In the genomic region with DNA sequence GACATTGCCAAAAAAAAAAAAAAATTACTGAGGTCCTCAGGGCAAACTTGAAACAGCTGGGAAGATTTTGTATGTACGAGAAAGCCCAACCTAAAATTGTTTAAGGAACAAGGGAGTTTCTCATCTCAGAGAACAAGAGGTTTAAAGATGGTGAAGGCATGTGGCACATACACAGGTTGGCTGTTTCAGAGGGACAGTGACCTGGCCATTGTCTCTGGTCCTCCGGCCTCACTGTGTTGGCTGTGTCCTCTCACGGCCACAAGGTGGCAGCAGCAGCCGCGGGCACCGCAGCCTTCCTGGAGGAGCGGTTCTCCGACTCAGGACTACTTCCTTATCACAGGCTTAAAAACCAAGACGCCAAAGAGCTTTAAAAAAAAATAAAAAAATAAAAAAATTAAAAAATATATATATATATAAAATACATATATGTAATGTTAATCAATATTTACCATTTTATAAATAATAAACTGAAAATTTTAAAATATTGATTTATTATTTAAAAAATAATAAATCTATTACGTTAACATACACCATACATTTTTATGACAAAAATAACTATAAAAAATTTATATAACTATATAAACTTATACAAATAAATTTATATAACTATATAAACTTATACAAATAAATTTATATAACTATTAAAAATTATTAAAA, we compare ENCODE assay signal across 8 cellular contexts. TPM values are rescaled to one million over a fixed set of nuclear protein-coding genes. Genes with fewer than 3 reads are reported as not detected.
DNase-seq lines count a peak whose midpoint lies in the region; ATAC-seq and TF ChIP-seq lines count a peak whose summit lies in the region.

No MANE protein-coding gene starts in this region.

- POLR2A ChIA-PET in CD4-positive, alpha-beta memory T cell (lab: Charles Lee; ENCODE audit: partially characterized antibody): interaction anchor here (0.7 to 1.0 kb wide), 3 partner anchors 347 to 470 kb away, joined by 3 to 5 read pairs (median 5); partner anchors contain the start of gene DYNLT1
- POLR2A ChIA-PET in PC-3 (lab: Charles Lee; ENCODE audit: unreplicated experiment): no interaction called here
- POLR2A ChIA-PET in naive thymus-derived CD4-positive, alpha-beta T cell (lab: Charles Lee): interaction anchor here (0.7 kb wide), 1 partner anchor 448 kb away, joined by 3 read pairs; no protein-coding TSS in a partner anchor

- H3K4me3 ChIP-seq in CD4-positive, alpha-beta memory T cell (ENCODE audit: low read length in 2 of 2): no peak overlapping the region
- no peak overlapping the region for H3K4me3 ChIP-seq in PC-3 (ENCODE audit: low read length)
- no peak overlapping the region for H3K4me3 ChIP-seq in naive thymus-derived CD4-positive, alpha-beta T cell (ENCODE audit: low read length)

- DNase-seq in CD4-positive, alpha-beta memory T cell: peak; percentile 56 to 69 (median 67)
- DNase-seq in HUDEP-2 (lab: John Stamatoyannopoulos, UW; ENCODE audit: unreplicated experiment in 76 of 76): peak in 66 of 76 experiments; percentile 16 to 81 (median 58)
- DNase-seq in PC-3: peak; percentile 82
- peak; percentile 71 for DNase-seq in activated T-cell treated with anti-CD3 and anti-CD28 coated beads for 48 hours (ENCODE audit: low read depth)
- DNase-seq in naive thymus-derived CD4-positive, alpha-beta T cell: peak; percentile 23 to 73 (median 60)
- peak; percentile 29 to 66 (median 56) for DNase-seq in stimulated activated naive CD4-positive, alpha-beta T cell (lab: John Stamatoyannopoulos, UW)

- H3K4me2 ChIP-seq in PC-3 (ENCODE audit: low read length): no peak overlapping the region

- H3K36me3 ChIP-seq in CD4-positive, alpha-beta memory T cell (ENCODE audit: insufficient read depth, low read length): no peaks in the 10 kb centered on the region
- no peaks in the 10 kb centered on the region for H3K36me3 ChIP-seq in PC-3 (ENCODE audit: low read depth, low read length)
- no peaks in the 10 kb centered on the region for H3K36me3 ChIP-seq in naive thymus-derived CD4-positive, alpha-beta T cell (ENCODE audit: control insufficient read depth in 2 of 3, insufficient read depth in 3 of 3, low read length in 3 of 3)

- H3K9me3 Mint-ChIP-seq in CD4-positive, alpha-beta memory T cell: no peaks in the 10 kb centered on the region
- no peaks in the 10 kb centered on the region for H3K9me3 Mint-ChIP-seq in naive thymus-derived CD4-positive, alpha-beta T cell

- ATAC-seq in GM19372 (IDR thresholded peaks at IDR 0.05; ENCODE audit: low read depth, unreplicated experiment) (peak; percentile 86), PC-3 (peak; percentile 98), esophagus mucosa (peak; percentile 83)
- peak; percentile 91 for ATAC-seq in naive thymus-derived CD4-positive, alpha-beta T cell

- no peak overlapping the region for H3K27ac ChIP-seq in CD4-positive, alpha-beta memory T cell (ENCODE audit: low read depth, low read length)
- H3K27ac ChIP-seq in PC-3 (ENCODE audit: low read length): no peak overlapping the region
- no peak overlapping the region for H3K27ac ChIP-seq in naive thymus-derived CD4-positive, alpha-beta T cell (ENCODE audit: low read depth, low read length)

- peak overlapping the region; percentile 58 for H2AFZ ChIP-seq in PC-3 (ENCODE audit: low read length)

- no peak overlapping the region for H3K4me3 Mint-ChIP-seq in CD4-positive, alpha-beta memory T cell
- H3K4me3 Mint-ChIP-seq in naive thymus-derived CD4-positive, alpha-beta T cell: no peak overlapping the region

- H3K4me1 ChIP-seq in CD4-positive, alpha-beta memory T cell (ENCODE audit: insufficient read depth, low read length): no peaks in the 10 kb centered on the region
- H3K4me1 ChIP-seq in PC-3 (ENCODE audit: insufficient read depth, low read length): no peaks in the 10 kb centered on the region
- H3K4me1 ChIP-seq in naive thymus-derived CD4-positive, alpha-beta T cell (ENCODE audit: control insufficient read depth in 2 of 2, insufficient read depth in 2 of 2, low read length in 2 of 2): no peaks in the 10 kb centered on the region

- H3F3A ChIP-seq in PC-3 (ENCODE audit: low read length, unreplicated experiment): no peaks in the 10 kb centered on the region

- no peak overlapping the region for H3K9ac ChIP-seq in PC-3 (ENCODE audit: low read length)

- peaks cover 0 to 4% of the 10 kb centered on the region in 2 donors for H3K9me3 ChIP-seq in CD4-positive, alpha-beta memory T cell (ENCODE audit: control insufficient read depth in 1 of 2, low read length in 2 of 2)
- no peaks in the 10 kb centered on the region for H3K9me3 ChIP-seq in PC-3 (ENCODE audit: low read length)
- no peaks in the 10 kb centered on the region for H3K9me3 ChIP-seq in naive thymus-derived CD4-positive, alpha-beta T cell (ENCODE audit: control insufficient read depth in 2 of 3, low read length in 3 of 3)

- H3K36me3 Mint-ChIP-seq in CD4-positive, alpha-beta memory T cell: no peaks in the 10 kb centered on the region
- H3K36me3 Mint-ChIP-seq in naive thymus-derived CD4-positive, alpha-beta T cell: no peaks in the 10 kb centered on the region

- peak; percentile 74 for TF ChIP-seq CTCF in PC-3 (conservative IDR thresholded peaks at IDR 0.05; ENCODE audit: low read depth, low read length)

- no peaks in the 10 kb centered on the region for H3K79me2 ChIP-seq in PC-3 (ENCODE audit: low read length)

- no peaks in the 10 kb centered on the region for H3K27me3 Mint-ChIP-seq in CD4-positive, alpha-beta memory T cell
- peaks cover 0 to 4% (median 0%) of the 10 kb centered on the region in 5 donors for H3K27me3 Mint-ChIP-seq in naive thymus-derived CD4-positive, alpha-beta T cell

- no peaks in the 10 kb centered on the region for H3K27me3 ChIP-seq in CD4-positive, alpha-beta memory T cell (ENCODE audit: insufficient read depth, low read length)
- H3K27me3 ChIP-seq in PC-3 (ENCODE audit: low read length): no peaks in the 10 kb centered on the region
- H3K27me3 ChIP-seq in naive thymus-derived CD4-positive, alpha-beta T cell (ENCODE audit: control insufficient read depth in 2 of 2, insufficient read depth in 2 of 2, low read length in 2 of 2): no peaks in the 10 kb centered on the region

- peak overlapping the region in 1 of 7 donors; percentile 35 for H3K27ac Mint-ChIP-seq in CD4-positive, alpha-beta memory T cell
- H3K27ac Mint-ChIP-seq in naive thymus-derived CD4-positive, alpha-beta T cell: peak overlapping the region in 1 of 9 donors; percentile 63

- intact Hi-C loops in CD4-positive, alpha-beta memory T cell (cut with micrococcal nuclease): loop anchor here (1.0 to 2.0 kb wide), 5 partner anchors 166 to 752 kb away; no protein-coding TSS in a partner anchor
- intact Hi-C loops in PC-3 (cut with micrococcal nuclease): loop anchor here (1.0 kb wide), 2 partner anchors 297 to 384 kb away; no protein-coding TSS in a partner anchor
- intact Hi-C loops in naive thymus-derived CD4-positive, alpha-beta T cell (cut with micrococcal nuclease): loop anchor here (1.0 to 5.0 kb wide), 9 partner anchors 69 to 751 kb away; no protein-coding TSS in a partner anchor

- BruUV-seq in PC-3 (replicated peaks; lab: Mats Ljungman, UMichigan): no TSS peak

- H3K4me1 Mint-ChIP-seq in CD4-positive, alpha-beta memory T cell: peaks cover 1 to 4% (median 2%) of the 10 kb centered on the region in 4 donors
- H3K4me1 Mint-ChIP-seq in naive thymus-derived CD4-positive, alpha-beta T cell: peaks cover 0 to 13% (median 0%) of the 10 kb centered on the region in 7 donors

- H4K20me1 ChIP-seq in PC-3 (ENCODE audit: low read length): no peaks in the 10 kb centered on the region

- CTCF ChIA-PET in CD4-positive, alpha-beta memory T cell (lab: Charles Lee; ENCODE audit: partially characterized antibody): interaction anchor here (0.6 to 2.8 kb wide), 76 partner anchors 9 to 752 kb away, joined by 3 to 44 read pairs (median 4); partner anchors contain the start of genes DYNLT1 and TMEM181
- CTCF ChIA-PET in PC-3 (lab: Charles Lee): interaction anchor here (0.6 to 0.7 kb wide), 2 partner anchors 298 to 343 kb away, joined by 3 to 4 read pairs; no protein-coding TSS in a partner anchor
- CTCF ChIA-PET in naive thymus-derived CD4-positive, alpha-beta T cell (lab: Charles Lee): interaction anchor here (0.6 to 1.5 kb wide), 26 partner anchors 8 to 939 kb away, joined by 3 to 10 read pairs (median 3); no protein-coding TSS in a partner anchor

- no peaks in the 10 kb centered on the region for H3K9me2 ChIP-seq in PC-3 (replicated peaks; ENCODE audit: low read length)

RNA-seq across cellular contexts. Expression of gene GTF2H5, which starts 52.8 kb away (rescaled TPM):
- total RNA-seq in CD4-positive, alpha-beta memory T cell: 10 to 100 TPM; 11.3 to 12.2 TPM
- polyA plus RNA-seq in CD4-positive, alpha-beta memory T cell: 10 to 100 TPM; 25.2 to 25.7 TPM
- total RNA-seq in PC-3 (2014; rRNA removed) (2.8 and 3.0 TPM in 2 replicates), esophagus mucosa (20.4 TPM)
- total RNA-seq in naive thymus-derived CD4-positive, alpha-beta T cell: 10 to 100 TPM in 4 of 5 experiments, 1 to 10 TPM in 1; 6.2 to 21.8 (median 16.4) TPM
- 10 to 100 TPM; 13.4 to 22.9 TPM for polyA plus RNA-seq in naive thymus-derived CD4-positive, alpha-beta T cell

RNA-seq across cellular contexts. Expression of gene SERAC1, which starts 52.9 kb away (rescaled TPM):
- 1 to 10 TPM; 4.9 to 5.5 TPM for total RNA-seq in CD4-positive, alpha-beta memory T cell
- polyA plus RNA-seq in CD4-positive, alpha-beta memory T cell: 1 to 10 TPM; 1.7 to 3.1 TPM
- total RNA-seq in PC-3 (2014; rRNA removed) (3.9 and 5.0 TPM in 2 replicates), esophagus mucosa (7.4 TPM)
- total RNA-seq in naive thymus-derived CD4-positive, alpha-beta T cell: 1 to 10 TPM; 2.4 to 5.4 (median 4.6) TPM
- 1 to 10 TPM; 2.4 to 2.6 TPM for polyA plus RNA-seq in naive thymus-derived CD4-positive, alpha-beta T cell
